1 cellular context compared by ENCODE assay signal in genomic region chr1:46223472-46223943, GRCh38.
A peak's percentile ranks its signal among the peaks of the same experiment; 100 is the strongest.
TF ChIP-seq lines count a peak whose summit lies in the region.

No MANE protein-coding gene starts in this region.

TF ChIP-seq in GM12878, 131 proteins besides CTCF, POLR2A, EP300 and RAD21:
- TF ChIP-seq ZNF384 (IDR thresholded peaks at IDR 0.05; ENCODE audit: borderline replicate concordance, low read depth, low read length), result no peak
- peak; percentile 93 for TF ChIP-seq SMARCA5 (IDR thresholded peaks at IDR 0.05)
- no peak for TF ChIP-seq DPF2 (IDR thresholded peaks at IDR 0.05)
- no peak for TF ChIP-seq RAD51 (IDR thresholded peaks at IDR 0.05)
- 0 out of 2 replicates have a peak, but pooled peaks have one; percentile 8 for TF ChIP-seq EED (IDR thresholded peaks at IDR 0.05; ENCODE audit: low read depth)
- no peak for TF ChIP-seq YBX1 (IDR thresholded peaks at IDR 0.05)
- no peak for TF ChIP-seq PAX8 (IDR thresholded peaks at IDR 0.05)
- peak; percentile 76 for TF ChIP-seq YY1 (IDR thresholded peaks at IDR 0.05; ENCODE audit: low read depth, low read length)
- no peak for TF ChIP-seq ZBED1 (IDR thresholded peaks at IDR 0.05; ENCODE audit: borderline replicate concordance)
- no peak for TF ChIP-seq CEBPZ (IDR thresholded peaks at IDR 0.05; ENCODE audit: low read depth, low read length)
- no peak for TF ChIP-seq SIN3A (IDR thresholded peaks at IDR 0.05; ENCODE audit: low read depth, low read length)
- TF ChIP-seq CBFB (IDR thresholded peaks at IDR 0.05; ENCODE audit: low read depth), result no peak
- no peak for TF ChIP-seq ZZZ3 (IDR thresholded peaks at IDR 0.05; ENCODE audit: control insufficient read depth, insufficient read length, low read depth)
- no peak for TF ChIP-seq NFYA (IDR thresholded peaks at IDR 0.05; ENCODE audit: borderline replicate concordance, low read depth, low read length)
- TF ChIP-seq, protein P1, sequence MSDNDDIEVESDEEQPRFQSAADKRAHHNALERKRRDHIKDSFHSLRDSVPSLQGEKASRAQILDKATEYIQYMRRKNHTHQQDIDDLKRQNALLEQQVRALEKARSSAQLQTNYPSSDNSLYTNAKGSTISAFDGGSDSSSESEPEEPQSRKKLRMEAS (IDR thresholded peaks at IDR 0.05; ENCODE audit: low read depth, low read length), result no peak
- TF ChIP-seq SUZ12 (IDR thresholded peaks at IDR 0.05; ENCODE audit: unreplicated experiment), result no peak
- TF ChIP-seq TARDBP (IDR thresholded peaks at IDR 0.05; ENCODE audit: borderline replicate concordance), result no peak
- TF ChIP-seq RELA (IDR thresholded peaks at IDR 0.05; ENCODE audit: borderline replicate concordance, partially characterized antibody), result peak; percentile 33
- TF ChIP-seq CEBPB (IDR thresholded peaks at IDR 0.05; ENCODE audit: borderline replicate concordance in 1 of 2, low read depth in 2 of 2, low read length in 2 of 2), result no peak
- TF ChIP-seq ZNF24 (IDR thresholded peaks at IDR 0.05), result 0 out of 2 replicates have a peak, but pooled peaks have one; percentile 25
- TF ChIP-seq RB1 (IDR thresholded peaks at IDR 0.05; ENCODE audit: borderline replicate concordance), result no peak; the same call in 1 of the 2 replicates
- TF ChIP-seq SMAD1 (IDR thresholded peaks at IDR 0.05; ENCODE audit: low read depth, partially characterized antibody), result no peak
- peak; percentile 70; the same call in 1 of the 2 replicates for TF ChIP-seq SMC3 (IDR thresholded peaks at IDR 0.05; ENCODE audit: borderline replicate concordance, low read length)
TF ChIP-seq in GM12878: peak in this region for 6.
